In genomic region chr2:218389333-218390150, GRCh38 we compare ENCODE assay signal across 1 cellular context.
TF ChIP-seq lines count a peak whose summit lies in the region.

No MANE protein-coding gene starts in this region.

TF ChIP-seq in HepG2, 621 proteins besides CTCF, POLR2A, EP300 and RAD21 (continued from another document and continues in another):
- TF ChIP-seq PBX3 (CRISPR knock-in tag; IDR thresholded peaks at IDR 0.05; ENCODE audit: borderline replicate concordance), result no peak
- TF ChIP-seq BRD4 (CRISPR knock-in tag; IDR thresholded peaks at IDR 0.05), result 0 out of 2 replicates have a peak, but pooled peaks have one; percentile 43
- TF ChIP-seq HIVEP1 (CRISPR knock-in tag; IDR thresholded peaks at IDR 0.05), result no peak
- no peak for TF ChIP-seq RFX5 (IDR thresholded peaks at IDR 0.05; ENCODE audit: low read depth, low read length)
- TF ChIP-seq ZNF256 (CRISPR knock-in tag; conservative IDR thresholded peaks at IDR 0.05), result no peak
- no peak for TF ChIP-seq ZNF644 (CRISPR knock-in tag; IDR thresholded peaks at IDR 0.05; ENCODE audit: low read depth)
- TF ChIP-seq, protein P1, sequence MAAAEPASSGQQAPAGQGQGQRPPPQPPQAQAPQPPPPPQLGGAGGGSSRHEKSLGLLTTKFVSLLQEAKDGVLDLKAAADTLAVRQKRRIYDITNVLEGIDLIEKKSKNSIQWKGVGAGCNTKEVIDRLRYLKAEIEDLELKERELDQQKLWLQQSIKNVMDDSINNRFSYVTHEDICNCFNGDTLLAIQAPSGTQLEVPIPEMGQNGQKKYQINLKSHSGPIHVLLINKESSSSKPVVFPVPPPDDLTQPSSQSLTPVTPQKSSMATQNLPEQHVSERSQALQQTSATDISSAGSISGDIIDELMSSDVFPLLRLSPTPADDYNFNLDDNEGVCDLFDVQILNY (CRISPR knock-in tag; conservative IDR thresholded peaks at IDR 0.05), result no peak
- TF ChIP-seq KDM3A (CRISPR knock-in tag; IDR thresholded peaks at IDR 0.05; ENCODE audit: low read depth), result no peak
- TF ChIP-seq ZEB1 (IDR thresholded peaks at IDR 0.05; ENCODE audit: insufficient replicate concordance, low read depth), result no peak
- TF ChIP-seq ZNF7 (CRISPR knock-in tag; IDR thresholded peaks at IDR 0.05), result no peak
- no peak for TF ChIP-seq NR0B2 (CRISPR knock-in tag; IDR thresholded peaks at IDR 0.05)
- TF ChIP-seq RBM22 (optimal IDR thresholded peaks at IDR 0.05; ENCODE audit: low read length), result no peak
- peak; percentile 71 for TF ChIP-seq HNF4A (CRISPR knock-in tag; IDR thresholded peaks at IDR 0.05)
- TF ChIP-seq ZKSCAN8 (CRISPR knock-in tag; IDR thresholded peaks at IDR 0.05; ENCODE audit: borderline replicate concordance), result no peak
- no peak for TF ChIP-seq ZNF660 (CRISPR knock-in tag; IDR thresholded peaks at IDR 0.05; ENCODE audit: borderline replicate concordance, low read depth)
- TF ChIP-seq ZNF772 (CRISPR knock-in tag; IDR thresholded peaks at IDR 0.05), result peak; percentile 46; the same call in 1 of the 2 replicates
- no peak for TF ChIP-seq RERE (CRISPR knock-in tag; IDR thresholded peaks at IDR 0.05; ENCODE audit: low read depth)
- TF ChIP-seq SETDB1 (CRISPR knock-in tag; IDR thresholded peaks at IDR 0.05; ENCODE audit: borderline replicate concordance), result no peak
- TF ChIP-seq HMG20A (CRISPR knock-in tag; IDR thresholded peaks at IDR 0.05; ENCODE audit: borderline replicate concordance), result no peak
- no peak for TF ChIP-seq CCAR2 (optimal IDR thresholded peaks at IDR 0.05; ENCODE audit: low read depth, low read length)
- no peak for TF ChIP-seq HNRNPL (IDR thresholded peaks at IDR 0.05; ENCODE audit: low read depth, low read length)
- no peak; the same call in 1 of the 2 replicates for TF ChIP-seq RXRB (CRISPR knock-in tag; IDR thresholded peaks at IDR 0.05; ENCODE audit: borderline replicate concordance)
- no peak for TF ChIP-seq ZNF746 (CRISPR knock-in tag; IDR thresholded peaks at IDR 0.05)
- no peak for TF ChIP-seq MZF1 (CRISPR knock-in tag; IDR thresholded peaks at IDR 0.05; ENCODE audit: borderline replicate concordance)
- TF ChIP-seq ZNF281 (CRISPR knock-in tag; IDR thresholded peaks at IDR 0.05; ENCODE audit: borderline replicate concordance), result peak; percentile 44; the same call in 1 of the 2 replicates
- peak; percentile 46 for TF ChIP-seq HNRNPH1 (optimal IDR thresholded peaks at IDR 0.05; ENCODE audit: low read depth, low read length)
- peak; percentile 78 for TF ChIP-seq ETV5 (CRISPR knock-in tag; IDR thresholded peaks at IDR 0.05; ENCODE audit: borderline replicate concordance)
- no peak for TF ChIP-seq KMT2A (CRISPR knock-in tag; IDR thresholded peaks at IDR 0.05)
- TF ChIP-seq ZNF891 (CRISPR knock-in tag; IDR thresholded peaks at IDR 0.05), result 0 out of 2 replicates have a peak, but pooled peaks have one; percentile 31
- TF ChIP-seq ZNF580 (CRISPR knock-in tag; IDR thresholded peaks at IDR 0.05; ENCODE audit: borderline replicate concordance, low read depth), result no peak
- peak; percentile 18 for TF ChIP-seq FOSL2 (CRISPR knock-in tag; IDR thresholded peaks at IDR 0.05)
- TF ChIP-seq RFXAP (CRISPR knock-in tag; IDR thresholded peaks at IDR 0.05; ENCODE audit: borderline replicate concordance), result no peak
- TF ChIP-seq POLR2AphosphoS5 (IDR thresholded peaks at IDR 0.05; ENCODE audit: low read depth, low read length), result peak; percentile 36; the same call in 1 of the 2 replicates
- TF ChIP-seq, protein P2, sequence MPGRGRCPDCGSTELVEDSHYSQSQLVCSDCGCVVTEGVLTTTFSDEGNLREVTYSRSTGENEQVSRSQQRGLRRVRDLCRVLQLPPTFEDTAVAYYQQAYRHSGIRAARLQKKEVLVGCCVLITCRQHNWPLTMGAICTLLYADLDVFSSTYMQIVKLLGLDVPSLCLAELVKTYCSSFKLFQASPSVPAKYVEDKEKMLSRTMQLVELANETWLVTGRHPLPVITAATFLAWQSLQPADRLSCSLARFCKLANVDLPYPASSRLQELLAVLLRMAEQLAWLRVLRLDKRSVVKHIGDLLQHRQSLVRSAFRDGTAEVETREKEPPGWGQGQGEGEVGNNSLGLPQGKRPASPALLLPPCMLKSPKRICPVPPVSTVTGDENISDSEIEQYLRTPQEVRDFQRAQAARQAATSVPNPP (CRISPR knock-in tag; IDR thresholded peaks at IDR 0.05), result no peak
- TF ChIP-seq MTF1 (CRISPR knock-in tag; IDR thresholded peaks at IDR 0.05), result no peak
- TF ChIP-seq ZNF501 (CRISPR knock-in tag; IDR thresholded peaks at IDR 0.05), result peak; percentile 73; the same call in 1 of the 2 replicates
- no peak for TF ChIP-seq GLMP (CRISPR knock-in tag; IDR thresholded peaks at IDR 0.05; ENCODE audit: borderline replicate concordance)
- TF ChIP-seq ZNF430 (CRISPR knock-in tag; IDR thresholded peaks at IDR 0.05), result no peak
- TF ChIP-seq MBD4 (IDR thresholded peaks at IDR 0.05; ENCODE audit: borderline replicate concordance, low read length), result no peak
- no peak; the same call in 1 of the 2 replicates for TF ChIP-seq ZNF460 (CRISPR knock-in tag; IDR thresholded peaks at IDR 0.05; ENCODE audit: borderline replicate concordance)
- TF ChIP-seq MIER2 (CRISPR knock-in tag; IDR thresholded peaks at IDR 0.05), result peak; percentile 56; the same call in 1 of the 2 replicates
- TF ChIP-seq BCLAF1 (IDR thresholded peaks at IDR 0.05), result no peak
- peak; percentile 52; the same call in 1 of the 2 replicates for TF ChIP-seq TCF7L2 (IDR thresholded peaks at IDR 0.05; ENCODE audit: low read depth, low read length)
- no peak for TF ChIP-seq NR2F6 (IDR thresholded peaks at IDR 0.05)
- TF ChIP-seq NR2F6 (CRISPR knock-in tag; IDR thresholded peaks at IDR 0.05), result peak; percentile 22; the same call in 1 of the 2 replicates
- no peak for TF ChIP-seq ZNF143 (CRISPR knock-in tag; IDR thresholded peaks at IDR 0.05)
